Comparison of ENCODE assay signal across 18 cellular contexts in the genomic region with DNA sequence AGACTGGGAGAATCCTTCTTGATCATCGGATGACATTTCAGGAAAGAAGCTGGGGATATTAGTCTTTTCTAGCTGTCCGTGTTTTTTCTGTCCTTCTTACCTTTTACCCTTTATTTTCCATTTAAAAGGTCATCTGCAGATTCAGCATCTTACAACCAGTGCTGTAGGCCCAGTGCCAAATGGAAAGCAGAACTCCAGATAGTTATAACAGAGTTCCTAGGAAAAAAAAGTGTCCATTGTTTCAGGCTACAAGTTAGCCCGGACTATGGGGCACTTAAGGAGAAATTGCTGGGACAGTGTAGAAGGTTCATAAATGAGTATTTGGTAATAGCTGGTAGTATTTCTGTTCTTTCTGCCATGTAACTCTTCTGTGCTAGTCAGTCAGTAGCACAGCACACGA. TPM values are rescaled to one million over a fixed set of nuclear protein-coding genes. Genes with fewer than 3 reads are reported as not detected.
A peak's percentile ranks its signal among the peaks of the same experiment; 100 is the strongest.
DNase-seq lines count a peak whose midpoint lies in the region; ATAC-seq and TF ChIP-seq lines count a peak whose summit lies in the region.
"Had no signal": no experiment of that assay in that cellular context is flagged by ENCODE, and none has a peak within 500 bp of the region (broad histone marks: within the 10 kb centered on the region; RNA-seq: fewer than 3 reads in every experiment).

No MANE protein-coding gene starts in this region.

- no peaks in the 10 kb centered on the region for H3K9me3 Mint-ChIP-seq in CD4-positive, CD25-positive, alpha-beta regulatory T cell
- H3K9me3 Mint-ChIP-seq in activated T-helper 17 cell treated with anti-CD3 and anti-CD28 coated beads, Interleukin-2, amount 50 U/mL, for 72 hours: no peaks in the 10 kb centered on the region
- H3K9me3 Mint-ChIP-seq: activated T-cell treated with anti-CD3 and anti-CD28 coated beads, Interleukin-2, amount 50 U/mL, for 4 hours had no signal

- TF ChIP-seq POLR2A in ovary (IDR thresholded peaks at IDR 0.05): no peak

- no peaks in the 10 kb centered on the region for H3K9me2 ChIP-seq in hepatocyte (replicated peaks; ENCODE audit: insufficient read depth)
- H3K9me2 ChIP-seq: SK-N-SH had no signal

- no peak overlapping the region for H3K27ac ChIP-seq in CD4-positive, CD25-positive, alpha-beta regulatory T cell (ENCODE audit: insufficient read depth, low read length, poor library complexity, severe bottlenecking)
- H3K27ac ChIP-seq in hepatocyte: peak overlapping the region; percentile 69
- peak overlapping the region in 1 of 2 donors; percentile 17 for H3K27ac ChIP-seq in ovary
- H3K27ac ChIP-seq: neutrophil had no signal

- no peak overlapping the region for H3K4me3 Mint-ChIP-seq in CD4-positive, CD25-positive, alpha-beta regulatory T cell
- no peak overlapping the region for H3K4me3 Mint-ChIP-seq in activated T-helper 17 cell treated with anti-CD3 and anti-CD28 coated beads, Interleukin-2, amount 50 U/mL, for 72 hours
- H3K4me3 Mint-ChIP-seq: activated T-cell treated with anti-CD3 and anti-CD28 coated beads, Interleukin-2, amount 50 U/mL, for 4 hours; CD4-positive, alpha-beta memory T cell had no signal

- H3K4me1 Mint-ChIP-seq in CD4-positive, CD25-positive, alpha-beta regulatory T cell: peaks cover 7 to 48% (median 12%) of the 10 kb centered on the region in 4 donors
- peaks cover 39% of the 10 kb centered on the region for H3K4me1 Mint-ChIP-seq in activated T-helper 17 cell treated with anti-CD3 and anti-CD28 coated beads, Interleukin-2, amount 50 U/mL, for 72 hours

- 84% methylated on average over 4 of the region's 4 CpGs for WGBS in hepatocyte (ENCODE audit: low lambda C conversion rate, missing lambda C conversion rate)
- WGBS in ovary, 3 donors: 62 to 70% (median 66%) methylated on average over 4 of the region's 4 CpGs

- intact Hi-C loops in ovary (cut with DNase I): no loop called here

- H3K9me3 ChIP-seq in CD4-positive, CD25-positive, alpha-beta regulatory T cell (ENCODE audit: control insufficient read depth in 2 of 2, low read length in 2 of 2): no peaks in the 10 kb centered on the region
- H3K9me3 ChIP-seq in hepatocyte (ENCODE audit: low read depth): no peaks in the 10 kb centered on the region
- no peaks in the 10 kb centered on the region for H3K9me3 ChIP-seq in skeletal muscle satellite cell (replicated peaks; ENCODE audit: low read length)
- no peaks in the 10 kb centered on the region for H3K9me3 ChIP-seq in ovary
- H3K9me3 ChIP-seq: neutrophil, SK-N-SH, suprapubic skin had no signal

- TF ChIP-seq CTCF in hepatocyte (IDR thresholded peaks at IDR 0.05; ENCODE audit: poor library complexity) (no peak), ovary (IDR thresholded peaks at IDR 0.05) (no peak)

- DNase-seq in CD4-positive, CD25-positive, alpha-beta regulatory T cell: no peak
- DNase-seq in hepatocyte (ENCODE audit: low spot score): no peak
- no peak for DNase-seq in ovary
- no peak for DNase-seq in T-helper 9 cell
- DNase-seq in AG08396 (ENCODE audit: low spot score): no peak
- no peak for DNase-seq in activated gamma-delta T cell (lab: John Stamatoyannopoulos, UW)
- DNase-seq: activated naive CD4-positive, alpha-beta T cell treated with anti-CD3 and anti-CD28 coated beads, Interleukin-2, amount 50 U/mL, for 16 hours; activated T-cell treated with anti-CD3 and anti-CD28 coated beads, Interleukin-2, amount 50 U/mL, for 4 hours; aorta; CD4-positive, alpha-beta memory T cell; GF-D8; NCI-H2029; SK-N-SH; stimulated activated CD4-positive, alpha-beta T cell treated with anti-CD3 and anti-CD28 coated beads, Interleukin-15, amount 100 ng/mL, for 24 hours had no signal

- no peaks in the 10 kb centered on the region for H3K27me3 ChIP-seq in CD4-positive, CD25-positive, alpha-beta regulatory T cell (ENCODE audit: control insufficient read depth, insufficient read depth, low read length)
- H3K27me3 ChIP-seq in hepatocyte (no peaks in the 10 kb centered on the region), skeletal muscle satellite cell (ENCODE audit: control insufficient read depth, insufficient read depth, low read length) (no peaks in the 10 kb centered on the region), ovary (no peaks in the 10 kb centered on the region)
- H3K27me3 ChIP-seq: neutrophil, suprapubic skin had no signal

- no peaks in the 10 kb centered on the region for H3K4me1 ChIP-seq in CD4-positive, CD25-positive, alpha-beta regulatory T cell (ENCODE audit: control insufficient read depth, insufficient read depth, low read length, poor library complexity, severe bottlenecking)
- peaks cover 24% of the 10 kb centered on the region for H3K4me1 ChIP-seq in hepatocyte (ENCODE audit: insufficient read depth)
- H3K4me1 ChIP-seq in skeletal muscle satellite cell (ENCODE audit: control insufficient read depth, insufficient read depth, low read length): peaks cover 25% of the 10 kb centered on the region
- H3K4me1 ChIP-seq in ovary (ENCODE audit: insufficient read depth): peaks cover 14% of the 10 kb centered on the region

- H3K4me3 ChIP-seq in CD4-positive, CD25-positive, alpha-beta regulatory T cell (ENCODE audit: low read depth, low read length): no peak overlapping the region
- H3K4me3 ChIP-seq in hepatocyte (no peak overlapping the region), skeletal muscle satellite cell (ENCODE audit: low read length) (no peak overlapping the region), ovary (no peak overlapping the region)
- H3K4me3 ChIP-seq: suprapubic skin had no signal

- H3K27me3 Mint-ChIP-seq in CD4-positive, CD25-positive, alpha-beta regulatory T cell: no peaks in the 10 kb centered on the region
- H3K27me3 Mint-ChIP-seq in activated T-helper 17 cell treated with anti-CD3 and anti-CD28 coated beads, Interleukin-2, amount 50 U/mL, for 72 hours: no peaks in the 10 kb centered on the region
- H3K27me3 Mint-ChIP-seq: CD4-positive, alpha-beta memory T cell had no signal

- H3K4me2 ChIP-seq in hepatocyte: peak overlapping the region; percentile 66
- H3K4me2 ChIP-seq in skeletal muscle satellite cell (ENCODE audit: low read length): peak overlapping the region; percentile 40

- peaks cover 2% of the 10 kb centered on the region for H3K36me3 ChIP-seq in CD4-positive, CD25-positive, alpha-beta regulatory T cell (ENCODE audit: control insufficient read depth, insufficient read depth, low read length)
- H3K36me3 ChIP-seq in hepatocyte (replicated peaks; ENCODE audit: insufficient read depth, low read depth) (no peaks in the 10 kb centered on the region), skeletal muscle satellite cell (ENCODE audit: insufficient read depth, low read length) (no peaks in the 10 kb centered on the region), ovary (no peaks in the 10 kb centered on the region)
- H3K36me3 ChIP-seq: neutrophil, suprapubic skin had no signal

- peaks cover 89% of the 10 kb centered on the region for H3K79me2 ChIP-seq in hepatocyte

- ATAC-seq in CD4-positive, CD25-positive, alpha-beta regulatory T cell (ENCODE audit: low read depth in 2 of 2): no peak
- no peak for ATAC-seq in activated T-helper 17 cell treated with anti-CD3 and anti-CD28 coated beads, Interleukin-2, amount 50 U/mL, for 72 hours (replicated peaks)
- ATAC-seq: activated T-cell treated with anti-CD3 and anti-CD28 coated beads, Interleukin-2, amount 50 U/mL, for 4 hours had no signal

- H2AFZ ChIP-seq in hepatocyte: no peak overlapping the region

- no peaks in the 10 kb centered on the region for H3K36me3 Mint-ChIP-seq in CD4-positive, CD25-positive, alpha-beta regulatory T cell
- H3K36me3 Mint-ChIP-seq in activated T-helper 17 cell treated with anti-CD3 and anti-CD28 coated beads, Interleukin-2, amount 50 U/mL, for 72 hours (ENCODE audit: low read depth): peaks cover 18% of the 10 kb centered on the region

- peaks cover 39% of the 10 kb centered on the region for H4K20me1 ChIP-seq in hepatocyte (ENCODE audit: insufficient read depth, poor library complexity, severe bottlenecking)

- H3K27ac Mint-ChIP-seq in CD4-positive, CD25-positive, alpha-beta regulatory T cell: peak overlapping the region in 2 of 3 donors; percentile 26 to 35
- peak overlapping the region; percentile 12 for H3K27ac Mint-ChIP-seq in activated T-helper 17 cell treated with anti-CD3 and anti-CD28 coated beads, Interleukin-2, amount 50 U/mL, for 72 hours

- TF ChIP-seq EP300 in ovary (IDR thresholded peaks at IDR 0.05): no peak

- H3K9ac ChIP-seq in skeletal muscle satellite cell (ENCODE audit: low read depth, low read length): no peak overlapping the region
- H3K9ac ChIP-seq: SK-N-SH had no signal

RNA-seq across cellular contexts. Expression of a gene that starts 28.4 kb away (rescaled TPM):
- not detected for total RNA-seq in CD4-positive, CD25-positive, alpha-beta regulatory T cell
- under 1 TPM in 3 of 4 donors, not detected in 1; 0.10 to 0.32 (median 0.15) TPM for polyA plus RNA-seq in CD4-positive, CD25-positive, alpha-beta regulatory T cell
- under 1 TPM; 0.11 to 0.48 TPM for total RNA-seq in activated T-helper 17 cell treated with anti-CD3 and anti-CD28 coated beads, Interleukin-2, amount 50 U/mL, for 72 hours
- total RNA-seq in hepatocyte (12.7 and 13.9 TPM in 2 replicates), ovary (10 to 100 TPM; 11.5 to 25.4 (median 20.7) TPM)
- polyA plus RNA-seq in hepatocyte (10.8 and 21.9 TPM in 2 replicates), ovary (10 to 100 TPM in 1 of 2 donors, 1 to 10 TPM in 1; 2.1 to 21.7 TPM)
- total RNA-seq in skeletal muscle satellite cell (2012; rRNA removed): 0.76 TPM in 1 of 2 replicates, not detected in the other
